7 cellular contexts compared by ENCODE assay signal in the genomic region with DNA sequence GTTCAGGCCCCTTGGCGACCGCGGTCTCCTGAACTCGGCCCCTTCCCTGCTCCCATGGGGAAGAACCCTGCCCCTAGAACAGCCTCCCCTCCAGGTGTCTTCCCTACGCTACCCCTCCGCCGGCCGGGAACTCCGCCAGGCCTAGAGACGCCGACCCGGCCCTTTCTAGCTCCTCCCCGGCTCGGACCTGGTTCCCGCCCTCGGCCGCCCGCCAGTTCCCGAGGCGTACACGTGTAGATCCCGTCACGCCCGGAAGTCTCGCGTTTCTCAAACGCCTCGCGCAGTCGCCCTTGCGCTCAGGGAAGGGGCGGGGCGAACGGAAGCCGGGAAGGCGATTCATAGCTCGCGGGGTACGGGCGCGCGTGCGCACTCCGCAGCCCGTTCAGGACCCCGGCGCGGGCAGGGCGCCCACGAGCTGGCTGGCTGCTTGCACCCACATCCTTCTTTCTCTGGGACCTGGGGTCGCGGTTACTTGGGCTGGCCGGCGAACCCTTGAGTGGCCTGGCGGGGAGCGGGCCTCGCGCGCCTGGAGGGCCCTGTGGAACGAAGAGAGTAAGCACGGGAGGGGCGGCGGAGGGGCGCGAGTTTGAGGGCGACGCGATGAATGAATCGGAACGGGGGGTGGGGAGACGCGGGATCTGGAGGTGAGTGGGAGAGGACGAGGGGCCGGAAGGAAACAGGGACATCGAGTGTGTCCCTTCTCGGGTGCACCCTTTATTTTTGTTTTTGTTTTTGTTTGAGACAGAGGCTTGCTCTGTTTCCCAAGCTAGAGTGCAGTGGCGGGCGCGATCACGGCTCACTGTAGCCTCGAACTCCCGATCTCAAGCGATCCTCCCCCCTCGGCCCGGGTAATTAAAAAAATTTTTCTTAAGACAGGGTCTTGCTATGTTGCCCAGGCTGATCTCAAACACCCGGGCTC. TPM values are rescaled to one million over a fixed set of nuclear protein-coding genes. Genes with fewer than 3 reads are reported as not detected.
DNase-seq lines count a peak whose midpoint lies in the region; ATAC-seq, FAIRE-seq and TF ChIP-seq lines count a peak whose summit lies in the region.

A gene (plus strand): TSS at position 369 of the 919 bp plus-strand sequence. CDS start 710 bp downstream, outside the sequence.

- H3K4me3 ChIP-seq in astrocyte of the cerebellum (ENCODE audit: low read depth, low read length) = peak within 1 kb of the TSS; percentile 89

- DNase-seq in GM18507 (ENCODE audit: extremely low spot score, insufficient read length, low read depth) (peak; percentile 97), NCI-H2029 treated with DMSO at 0.1 percent for 48 hours (lab: John Stamatoyannopoulos, UW) (peak; percentile 81), T-helper 9 cell (peak; percentile 99), astrocyte of the cerebellum (ENCODE audit: low read depth) (peak; percentile 96), hepatic stellate cell (ENCODE audit: low spot score) (peak; percentile 96), renal cortical epithelial cell (ENCODE audit: low read depth) (peak; percentile 91)

- peak; percentile 98 for FAIRE-seq in GM18507 (lab: Jason Lieb, UNC)

- no peak for TF ChIP-seq CTCF in astrocyte of the cerebellum (IDR thresholded peaks at IDR 0.05; ENCODE audit: low read depth, low read length, missing control alignments)

- ATAC-seq in HG02981 (IDR thresholded peaks at IDR 0.05; ENCODE audit: unreplicated experiment) = peak; percentile 83

- in situ Hi-C loops in astrocyte of the cerebellum (cut with HindIII; ENCODE audit: low sequenced_read_pairs) = no loop called here

RNA-seq across cellular contexts. Expression of the gene that starts here (rescaled TPM):
- 21.1 and 63.4 TPM in 2 replicates for total RNA-seq in renal cortical epithelial cell

Comparison
In these comparisons a context has a peak if more than half of its experiments do, and no peak if none do; other contexts are left out.
1. Peak in every context shown above with its lines: DNase-seq, ATAC-seq and H3K4me3 ChIP-seq.